ENCODE assay signal across 13 cellular contexts in genomic region chr11:49229136-49229535, GRCh38. TPM values are rescaled to one million over a fixed set of nuclear protein-coding genes. Genes with fewer than 3 reads are reported as not detected.
DNase-seq lines count a peak whose midpoint lies in the region; ATAC-seq, FAIRE-seq and TF ChIP-seq lines count a peak whose summit lies in the region.
"Not testable (repeated sequence)": the region's sequence is repeated elsewhere in the genome, so short reads cannot be mapped to it uniquely, and the experiment has no call there.
"Had no signal": no experiment of that assay in that cellular context is flagged by ENCODE, and none has a peak within 500 bp of the region (broad histone marks: within the 10 kb centered on the region; RNA-seq: fewer than 3 reads in every experiment).

No MANE protein-coding gene starts in this region.

- not testable (repeated sequence) for H4K20me1 ChIP-seq in OCI-LY7 (ENCODE audit: insufficient read depth, low read length)

- peak; percentile 94 for FAIRE-seq in A549 (lab: Jason Lieb, UNC)
- FAIRE-seq in islet of Langerhans (lab: Jason Lieb, UNC) = peak; percentile 99

- H4K5ac ChIP-seq in mesendoderm (ENCODE audit: low read length) = not testable (repeated sequence)

- not testable (repeated sequence) for TF ChIP-seq POLR2A in A549 (IDR thresholded peaks at IDR 0.05; ENCODE audit: low read length); esophagus squamous epithelium (IDR thresholded peaks at IDR 0.05)

- not testable (repeated sequence) for H2AFZ ChIP-seq in OCI-LY7 (ENCODE audit: low read length)

- H3K4me3 ChIP-seq in A549; OCI-LY7 (ENCODE audit: low read depth, low read length, poor library complexity, severe bottlenecking); ascending aorta; esophagus squamous epithelium; mesendoderm (ENCODE audit: low read length); psoas muscle: not testable (repeated sequence)

- not testable (repeated sequence) for H3K4me1 ChIP-seq in A549; OCI-LY7 (ENCODE audit: insufficient read depth, low read length, poor library complexity, severe bottlenecking); ascending aorta; esophagus squamous epithelium; mesendoderm (ENCODE audit: control insufficient read depth, low read depth, low read length); psoas muscle

- not testable (repeated sequence) for ATAC-seq in A549, psoas muscle

- not testable (repeated sequence) for H4K8ac ChIP-seq in mesendoderm (ENCODE audit: low read depth, low read length)

- not testable (repeated sequence) for H2BK5ac ChIP-seq in mesendoderm (ENCODE audit: low read length)

- TF ChIP-seq EP300 in A549 (IDR thresholded peaks at IDR 0.05); Ishikawa (IDR thresholded peaks at IDR 0.05; ENCODE audit: borderline replicate concordance): not testable (repeated sequence)

- not testable (repeated sequence) for H2BK15ac ChIP-seq in mesendoderm (replicated peaks; ENCODE audit: low read depth)

- not testable (repeated sequence) for H2AK5ac ChIP-seq in mesendoderm (ENCODE audit: low read length)

- not testable (repeated sequence) for H3K9me2 ChIP-seq in OCI-LY7 (ENCODE audit: insufficient read depth, low read length)

- CTCF ChIA-PET in A549 (lab: Yijun Ruan, JAX); OCI-LY7 (lab: Charles Lee; ENCODE audit: unreplicated experiment): not testable (repeated sequence)

- TF ChIP-seq CTCF in A549 (IDR thresholded peaks at IDR 0.05) = peak; percentile 27; the same call in 1 of the 3 replicates
- peak; percentile 43; the same call in 1 of the 2 replicates for TF ChIP-seq CTCF in OCI-LY7 (conservative IDR thresholded peaks at IDR 0.05; ENCODE audit: low read length)
- TF ChIP-seq CTCF in ascending aorta (IDR thresholded peaks at IDR 0.05) = peak in 2 of 3 experiments; percentile 31 to 46
- peak in 4 of 6 experiments; percentile 7 to 38 (median 20) for TF ChIP-seq CTCF in esophagus squamous epithelium (IDR thresholded peaks at IDR 0.05)
- peak; percentile 13 for TF ChIP-seq CTCF in psoas muscle (IDR thresholded peaks at IDR 0.05)

- not testable (repeated sequence) for DNase-seq in A549 (ENCODE audit: low read depth in 1 of 2, low spot score in 1 of 2); OCI-LY7 (ENCODE audit: low spot score); ascending aorta (ENCODE audit: low spot score in 2 of 2); esophagus squamous epithelium (lab: John Stamatoyannopoulos, UW); psoas muscle
- DNase-seq in mesendoderm = peak; percentile 31

- not testable (repeated sequence) for H3K79me2 ChIP-seq in OCI-LY7 (ENCODE audit: insufficient read depth, low read depth, low read length); mesendoderm (ENCODE audit: control insufficient read depth, insufficient read depth, low read length)

- not testable (repeated sequence) for H3K4me2 ChIP-seq in A549; OCI-LY7 (ENCODE audit: low read length); mesendoderm (ENCODE audit: low read length)

- not testable (repeated sequence) for H3K18ac ChIP-seq in mesendoderm (ENCODE audit: low read length)

- not testable (repeated sequence) for H3K79me1 ChIP-seq in mesendoderm (ENCODE audit: low read length)

- intact Hi-C loops in OCI-LY7 (cut with micrococcal nuclease; ENCODE audit: unreplicated experiment) = loop anchor here (10.0 kb wide), 1 partner anchor 766 kb away; no protein-coding TSS in a partner anchor
- intact Hi-C loops in ascending aorta (cut with DNase I) = loop anchor here (5.0 kb wide), 1 partner anchor 298 kb away; no protein-coding TSS in a partner anchor
- intact Hi-C loops in esophagus squamous epithelium (cut with DNase I); psoas muscle (cut with DNase I): not testable (repeated sequence)

- H3K27ac ChIP-seq in A549; OCI-LY7 (ENCODE audit: low read depth, low read length, poor library complexity, severe bottlenecking); ascending aorta; esophagus squamous epithelium; mesendoderm (ENCODE audit: low read depth, low read length); psoas muscle: not testable (repeated sequence)

- peak; percentile 31 to 42; a peak in 3 of 5 replicates for TF ChIP-seq RAD21 in A549 (conservative IDR thresholded peaks at IDR 0.05 in 1 of 2, IDR thresholded peaks at IDR 0.05 in 1 of 2)
- TF ChIP-seq RAD21 in Ishikawa (IDR thresholded peaks at IDR 0.05; ENCODE audit: low read depth) = peak; percentile 25

- not testable (repeated sequence) for H3K23ac ChIP-seq in mesendoderm (ENCODE audit: low read length)

- not testable (repeated sequence) for H3K56ac ChIP-seq in mesendoderm (ENCODE audit: low read length)

- H3K9ac ChIP-seq in mesendoderm (ENCODE audit: low read length) = not testable (repeated sequence)

- not testable (repeated sequence) for BruUV-seq in OCI-LY7 (replicated peaks; lab: Mats Ljungman, UMichigan)

- 27% methylated on average over 2 of the region's 2 CpGs for WGBS in A549 (ENCODE audit: missing lambda C conversion rate)
- WGBS in esophagus squamous epithelium, 2 donors = 55 to 69% methylated on average over 2 of the region's 2 CpGs
- no CpG with 5 or more reads among the region's 2 CpGs for WGBS in mesendoderm (ENCODE audit: extremely low coverage, insufficient coverage, low lambda C conversion rate)
- WGBS in psoas muscle, 3 donors = 60 to 67% (median 65%) methylated on average over 2 of the region's 2 CpGs

- H3K4ac ChIP-seq in mesendoderm (ENCODE audit: low read depth, low read length) = not testable (repeated sequence)

- not testable (repeated sequence) for H3K9me3 ChIP-seq in A549; OCI-LY7 (ENCODE audit: low read length); ascending aorta; esophagus squamous epithelium; psoas muscle

- H2BK120ac ChIP-seq in mesendoderm (ENCODE audit: low read depth, low read length) = not testable (repeated sequence)

- not testable (repeated sequence) for H3K27me3 ChIP-seq in ascending aorta; esophagus squamous epithelium; mesendoderm (ENCODE audit: insufficient read depth, low read length, poor library complexity); psoas muscle (ENCODE audit: insufficient read depth in 3 of 3, low read length in 2 of 3)

- POLR2A ChIA-PET in A549 (lab: Yijun Ruan, JAX); OCI-LY7 (lab: Charles Lee): not testable (repeated sequence)

- H3K36me3 ChIP-seq in OCI-LY7 (ENCODE audit: insufficient read depth, low read length); ascending aorta; esophagus squamous epithelium; mesendoderm (ENCODE audit: control insufficient read depth, insufficient read depth, low read length); psoas muscle (ENCODE audit: insufficient read depth in 1 of 2, low read depth in 1 of 2): not testable (repeated sequence)

TF ChIP-seq in A549, 52 proteins besides CTCF, POLR2A, EP300 and RAD21:
- TF ChIP-seq SMC3 (IDR thresholded peaks at IDR 0.05) = peak; percentile 20; the same call in 1 of the 3 replicates
TF ChIP-seq in A549: peak in this region for 1; not testable (repeated sequence) for 51.

RNA-seq across cellular contexts. Expression of gene FOLH1, which starts 20.7 kb away (rescaled TPM):
- polyA plus RNA-seq in A549 (2011; rRNA removed) = 0.14 and 0.21 TPM in 2 replicates
- 0.08 TPM in 1 of 2 replicates, not detected in the other for polyA plus RNA-seq in A549 (2012; cell fraction: cytosol; rRNA removed)
- polyA plus RNA-seq in A549 (2012; cell fraction: nucleus; rRNA removed) = 0.10 TPM in 1 of 2 replicates, not detected in the other
- not detected in 3 replicates for polyA plus RNA-seq in A549 (2017; fragmentation: RNase III; extraction: RNeasy Plus Mini Kit Qiagen cat#74134 plus additional on column Dnase treatment)
- not detected in 2 replicates for polyA minus RNA-seq in A549 (2011; rRNA and poly(A)+ RNA removed)
- total RNA-seq in OCI-LY7 (2014; rRNA removed; shearing (Covaris generic)) = not detected in 2 replicates
- not detected in 2 replicates for total RNA-seq in OCI-LY7 (2022)
- total RNA-seq in ascending aorta = not detected
- 1 to 10 TPM in 3 of 4 donors, under 1 TPM in 1; 0.95 to 7.4 (median 1.8) TPM for total RNA-seq in esophagus squamous epithelium
- polyA plus RNA-seq in mesendoderm (2013, experiment 1 of 2) = 0.17 TPM
- 0.11 TPM for polyA plus RNA-seq in mesendoderm (2013, experiment 2 of 2)
- total RNA-seq in psoas muscle = under 1 TPM in 2 of 4 donors, not detected in 2; 0.34 to 0.67 TPM
- polyA plus RNA-seq in psoas muscle = under 1 TPM in 2 of 3 donors, not detected in 1; 0.17 to 0.34 TPM
- total RNA-seq: dermis blood vessel endothelial cell, K562, mononuclear cell, SJSA1 had no signal
- polyA plus RNA-seq: BJ, K562 had no signal
